1 cellular context compared by ENCODE assay signal in the genomic region with DNA sequence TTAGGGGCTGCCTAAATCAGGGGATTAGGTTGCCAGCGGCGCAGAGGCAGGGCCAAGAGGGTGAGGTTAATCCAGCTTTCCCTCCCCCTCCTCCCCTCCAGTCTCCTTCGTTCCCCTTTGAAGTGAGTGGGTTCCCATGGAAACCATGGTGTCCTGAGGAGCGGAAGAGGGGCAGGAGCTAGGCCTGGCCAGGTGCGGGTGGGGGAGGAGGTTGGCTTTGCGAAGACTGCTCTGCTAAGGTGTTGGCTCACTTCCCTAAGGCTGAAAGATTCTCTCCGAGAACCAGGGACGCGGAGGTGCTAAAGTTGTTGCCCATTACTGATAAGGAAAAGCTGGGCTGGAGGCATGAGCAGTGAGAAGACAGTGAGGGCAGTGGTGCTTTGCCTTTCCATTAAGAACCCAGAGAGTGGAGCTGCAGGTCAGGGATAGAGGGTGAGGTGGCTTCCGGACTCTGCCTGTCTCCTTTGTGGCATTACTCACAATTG.
A peak's percentile ranks its signal among the peaks of the same experiment; 100 is the strongest.
TF ChIP-seq lines count a peak whose summit lies in the region.

No MANE protein-coding gene starts in this region.

TF ChIP-seq in GM23338, 12 proteins besides CTCF, POLR2A, EP300 and RAD21 (continued from another document):
- TF ChIP-seq, protein P1, sequence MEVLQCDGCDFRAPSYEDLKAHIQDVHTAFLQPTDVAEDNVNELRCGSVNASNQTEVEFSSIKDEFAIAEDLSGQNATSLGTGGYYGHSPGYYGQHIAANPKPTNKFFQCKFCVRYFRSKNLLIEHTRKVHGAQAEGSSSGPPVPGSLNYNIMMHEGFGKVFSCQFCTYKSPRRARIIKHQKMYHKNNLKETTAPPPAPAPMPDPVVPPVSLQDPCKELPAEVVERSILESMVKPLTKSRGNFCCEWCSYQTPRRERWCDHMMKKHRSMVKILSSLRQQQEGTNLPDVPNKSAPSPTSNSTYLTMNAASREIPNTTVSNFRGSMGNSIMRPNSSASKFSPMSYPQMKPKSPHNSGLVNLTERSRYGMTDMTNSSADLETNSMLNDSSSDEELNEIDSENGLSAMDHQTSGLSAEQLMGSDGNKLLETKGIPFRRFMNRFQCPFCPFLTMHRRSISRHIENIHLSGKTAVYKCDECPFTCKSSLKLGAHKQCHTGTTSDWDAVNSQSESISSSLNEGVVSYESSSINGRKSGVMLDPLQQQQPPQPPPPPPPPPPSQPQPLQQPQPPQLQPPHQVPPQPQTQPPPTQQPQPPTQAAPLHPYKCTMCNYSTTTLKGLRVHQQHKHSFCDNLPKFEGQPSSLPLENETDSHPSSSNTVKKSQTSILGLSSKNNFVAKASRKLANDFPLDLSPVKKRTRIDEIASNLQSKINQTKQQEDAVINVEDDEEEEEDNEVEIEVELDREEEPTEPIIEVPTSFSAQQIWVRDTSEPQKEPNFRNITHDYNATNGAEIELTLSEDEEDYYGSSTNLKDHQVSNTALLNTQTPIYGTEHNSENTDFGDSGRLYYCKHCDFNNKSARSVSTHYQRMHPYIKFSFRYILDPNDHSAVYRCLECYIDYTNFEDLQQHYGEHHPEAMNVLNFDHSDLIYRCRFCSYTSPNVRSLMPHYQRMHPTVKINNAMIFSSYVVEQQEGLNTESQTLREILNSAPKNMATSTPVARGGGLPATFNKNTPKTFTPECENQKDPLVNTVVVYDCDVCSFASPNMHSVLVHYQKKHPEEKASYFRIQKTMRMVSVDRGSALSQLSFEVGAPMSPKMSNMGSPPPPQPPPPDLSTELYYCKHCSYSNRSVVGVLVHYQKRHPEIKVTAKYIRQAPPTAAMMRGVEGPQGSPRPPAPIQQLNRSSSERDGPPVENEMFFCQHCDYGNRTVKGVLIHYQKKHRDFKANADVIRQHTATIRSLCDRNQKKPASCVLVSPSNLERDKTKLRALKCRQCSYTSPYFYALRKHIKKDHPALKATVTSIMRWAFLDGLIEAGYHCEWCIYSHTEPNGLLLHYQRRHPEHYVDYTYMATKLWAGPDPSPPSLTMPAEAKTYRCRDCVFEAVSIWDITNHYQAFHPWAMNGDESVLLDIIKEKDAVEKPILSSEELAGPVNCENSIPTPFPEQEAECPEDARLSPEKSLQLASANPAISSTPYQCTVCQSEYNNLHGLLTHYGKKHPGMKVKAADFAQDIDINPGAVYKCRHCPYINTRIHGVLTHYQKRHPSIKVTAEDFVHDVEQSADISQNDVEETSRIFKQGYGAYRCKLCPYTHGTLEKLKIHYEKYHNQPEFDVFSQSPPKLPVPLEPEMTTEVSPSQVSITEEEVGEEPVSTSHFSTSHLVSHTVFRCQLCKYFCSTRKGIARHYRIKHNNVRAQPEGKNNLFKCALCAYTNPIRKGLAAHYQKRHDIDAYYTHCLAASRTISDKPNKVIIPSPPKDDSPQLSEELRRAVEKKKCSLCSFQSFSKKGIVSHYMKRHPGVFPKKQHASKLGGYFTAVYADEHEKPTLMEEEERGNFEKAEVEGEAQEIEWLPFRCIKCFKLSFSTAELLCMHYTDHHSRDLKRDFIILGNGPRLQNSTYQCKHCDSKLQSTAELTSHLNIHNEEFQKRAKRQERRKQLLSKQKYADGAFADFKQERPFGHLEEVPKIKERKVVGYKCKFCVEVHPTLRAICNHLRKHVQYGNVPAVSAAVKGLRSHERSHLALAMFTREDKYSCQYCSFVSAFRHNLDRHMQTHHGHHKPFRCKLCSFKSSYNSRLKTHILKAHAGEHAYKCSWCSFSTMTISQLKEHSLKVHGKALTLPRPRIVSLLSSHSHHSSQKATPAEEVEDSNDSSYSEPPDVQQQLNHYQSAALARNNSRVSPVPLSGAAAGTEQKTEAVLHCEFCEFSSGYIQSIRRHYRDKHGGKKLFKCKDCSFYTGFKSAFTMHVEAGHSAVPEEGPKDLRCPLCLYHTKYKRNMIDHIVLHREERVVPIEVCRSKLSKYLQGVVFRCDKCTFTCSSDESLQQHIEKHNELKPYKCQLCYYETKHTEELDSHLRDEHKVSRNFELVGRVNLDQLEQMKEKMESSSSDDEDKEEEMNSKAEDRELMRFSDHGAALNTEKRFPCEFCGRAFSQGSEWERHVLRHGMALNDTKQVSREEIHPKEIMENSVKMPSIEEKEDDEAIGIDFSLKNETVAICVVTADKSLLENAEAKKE (CRISPR knock-in tag; IDR thresholded peaks at IDR 0.05): no peak
- TF ChIP-seq ZNF331 (CRISPR knock-in tag; IDR thresholded peaks at IDR 0.05; ENCODE audit: low read depth) (0 out of 2 replicates have a peak, but pooled peaks have one; percentile 41), EZH2 (IDR thresholded peaks at IDR 0.05; ENCODE audit: low read depth, unreplicated experiment) (no peak), POLR2AphosphoS5 (IDR thresholded peaks at IDR 0.05; ENCODE audit: low read depth) (peak; percentile 45; the same call in 1 of the 2 replicates), JUNB (IDR thresholded peaks at IDR 0.05; ENCODE audit: unreplicated experiment) (no peak), NANOG (IDR thresholded peaks at IDR 0.05; ENCODE audit: borderline replicate concordance) (no peak), CREB1 (CRISPR knock-in tag; IDR thresholded peaks at IDR 0.05; ENCODE audit: low read depth) (peak; percentile 30; the same call in 1 of the 2 replicates), ZNF114 (CRISPR knock-in tag; IDR thresholded peaks at IDR 0.05) (no peak)
- TF ChIP-seq, protein P2, sequence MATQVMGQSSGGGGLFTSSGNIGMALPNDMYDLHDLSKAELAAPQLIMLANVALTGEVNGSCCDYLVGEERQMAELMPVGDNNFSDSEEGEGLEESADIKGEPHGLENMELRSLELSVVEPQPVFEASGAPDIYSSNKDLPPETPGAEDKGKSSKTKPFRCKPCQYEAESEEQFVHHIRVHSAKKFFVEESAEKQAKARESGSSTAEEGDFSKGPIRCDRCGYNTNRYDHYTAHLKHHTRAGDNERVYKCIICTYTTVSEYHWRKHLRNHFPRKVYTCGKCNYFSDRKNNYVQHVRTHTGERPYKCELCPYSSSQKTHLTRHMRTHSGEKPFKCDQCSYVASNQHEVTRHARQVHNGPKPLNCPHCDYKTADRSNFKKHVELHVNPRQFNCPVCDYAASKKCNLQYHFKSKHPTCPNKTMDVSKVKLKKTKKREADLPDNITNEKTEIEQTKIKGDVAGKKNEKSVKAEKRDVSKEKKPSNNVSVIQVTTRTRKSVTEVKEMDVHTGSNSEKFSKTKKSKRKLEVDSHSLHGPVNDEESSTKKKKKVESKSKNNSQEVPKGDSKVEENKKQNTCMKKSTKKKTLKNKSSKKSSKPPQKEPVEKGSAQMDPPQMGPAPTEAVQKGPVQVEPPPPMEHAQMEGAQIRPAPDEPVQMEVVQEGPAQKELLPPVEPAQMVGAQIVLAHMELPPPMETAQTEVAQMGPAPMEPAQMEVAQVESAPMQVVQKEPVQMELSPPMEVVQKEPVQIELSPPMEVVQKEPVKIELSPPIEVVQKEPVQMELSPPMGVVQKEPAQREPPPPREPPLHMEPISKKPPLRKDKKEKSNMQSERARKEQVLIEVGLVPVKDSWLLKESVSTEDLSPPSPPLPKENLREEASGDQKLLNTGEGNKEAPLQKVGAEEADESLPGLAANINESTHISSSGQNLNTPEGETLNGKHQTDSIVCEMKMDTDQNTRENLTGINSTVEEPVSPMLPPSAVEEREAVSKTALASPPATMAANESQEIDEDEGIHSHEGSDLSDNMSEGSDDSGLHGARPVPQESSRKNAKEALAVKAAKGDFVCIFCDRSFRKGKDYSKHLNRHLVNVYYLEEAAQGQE (IDR thresholded peaks at IDR 0.05; ENCODE audit: unreplicated experiment): no peak
- TF ChIP-seq, protein P3, sequence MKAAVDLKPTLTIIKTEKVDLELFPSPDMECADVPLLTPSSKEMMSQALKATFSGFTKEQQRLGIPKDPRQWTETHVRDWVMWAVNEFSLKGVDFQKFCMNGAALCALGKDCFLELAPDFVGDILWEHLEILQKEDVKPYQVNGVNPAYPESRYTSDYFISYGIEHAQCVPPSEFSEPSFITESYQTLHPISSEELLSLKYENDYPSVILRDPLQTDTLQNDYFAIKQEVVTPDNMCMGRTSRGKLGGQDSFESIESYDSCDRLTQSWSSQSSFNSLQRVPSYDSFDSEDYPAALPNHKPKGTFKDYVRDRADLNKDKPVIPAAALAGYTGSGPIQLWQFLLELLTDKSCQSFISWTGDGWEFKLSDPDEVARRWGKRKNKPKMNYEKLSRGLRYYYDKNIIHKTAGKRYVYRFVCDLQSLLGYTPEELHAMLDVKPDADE (IDR thresholded peaks at IDR 0.05): peak; percentile 50
